22 cellular contexts compared by ENCODE assay signal in the genomic region with DNA sequence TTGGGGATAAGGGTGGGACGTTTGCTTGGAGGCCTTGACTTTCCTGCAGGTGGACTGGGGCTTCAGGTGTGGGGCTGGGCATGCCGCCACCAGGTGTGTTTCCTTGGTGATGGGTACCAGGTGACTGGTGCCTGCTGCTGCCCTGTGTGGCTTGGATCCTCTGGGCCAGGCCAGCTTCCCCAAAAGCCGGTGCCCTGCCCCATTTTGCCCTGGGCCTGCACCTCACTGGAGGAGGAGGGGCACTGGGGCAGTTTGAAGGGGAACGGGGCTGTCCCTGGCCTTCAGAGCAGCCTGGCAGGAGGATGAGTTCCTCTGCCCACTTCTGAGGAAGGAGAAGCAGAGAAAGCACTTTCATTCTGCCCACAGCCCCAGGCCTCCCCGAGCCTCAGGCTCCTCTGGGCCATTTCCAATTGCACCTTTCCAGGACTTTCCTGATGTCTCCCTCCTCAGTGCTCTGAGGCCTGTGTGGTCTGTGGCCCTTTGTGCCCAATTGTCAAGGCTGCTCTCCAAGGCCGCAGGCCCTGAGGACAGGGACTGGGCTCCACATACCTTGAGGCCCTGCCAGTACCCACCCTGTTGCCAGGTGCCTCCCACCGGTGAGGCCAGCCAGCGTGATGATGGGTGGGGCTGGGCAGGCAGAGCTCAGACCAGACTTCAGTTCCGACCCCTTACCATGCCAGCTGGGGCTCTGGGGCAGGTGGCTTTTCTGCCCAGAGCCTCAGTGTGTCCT. TPM values are rescaled to one million over a fixed set of nuclear protein-coding genes. Genes with fewer than 3 reads are reported as not detected.
DNase-seq lines count a peak whose midpoint lies in the region; ATAC-seq and TF ChIP-seq lines count a peak whose summit lies in the region.
"Had no signal": no experiment of that assay in that cellular context is flagged by ENCODE, and none has a peak within 500 bp of the region (broad histone marks: within the 10 kb centered on the region; RNA-seq: fewer than 3 reads in every experiment).

No MANE protein-coding gene starts in this region.

- H3K9ac ChIP-seq in mammary epithelial cell (ENCODE audit: insufficient read depth, low read length) = no peak overlapping the region
- H3K9ac ChIP-seq: BLaER1 had no signal

- no peak for TF ChIP-seq CTCF in breast epithelium (IDR thresholded peaks at IDR 0.05)
- no peak for TF ChIP-seq CTCF in mammary epithelial cell (conservative IDR thresholded peaks at IDR 0.05 in 1 of 2, IDR thresholded peaks at IDR 0.05 in 1 of 2; ENCODE audit: extremely low read depth in 1 of 2, insufficient read depth in 1 of 2, low read depth in 1 of 2, low read length in 2 of 2)
- no peak for TF ChIP-seq CTCF in HL-60 (IDR thresholded peaks at IDR 0.05; ENCODE audit: insufficient read depth, low read length)

- dilution Hi-C loops in mammary epithelial cell (cut with HindIII; ENCODE audit: low sequenced_read_pairs) = no loop called here

- H3K4me1 ChIP-seq in breast epithelium (peaks cover 16 to 36% of the 10 kb centered on the region in 2 donors), mammary epithelial cell (ENCODE audit: insufficient read depth, low read length) (peaks cover 6% of the 10 kb centered on the region)
- H3K4me1 ChIP-seq in naive thymus-derived CD4-positive, alpha-beta T cell (ENCODE audit: control insufficient read depth in 2 of 2, insufficient read depth in 2 of 2, low read length in 2 of 2) = peaks cover 15 to 22% of the 10 kb centered on the region in 2 donors

- WGBS in mammary epithelial cell (ENCODE audit: low coverage, missing lambda C conversion rate) = 27% methylated on average over 6 of the region's 9 CpGs

- no peak overlapping the region for H3K4me3 Mint-ChIP-seq in naive thymus-derived CD4-positive, alpha-beta T cell
- H3K4me3 Mint-ChIP-seq in stimulated activated naive B cell treated with anti-CD40 and anti-IgM and Interleukin-4, amounts not matched to agents 10 μg/mL and 1 μg/mL and 100 μg/mL, for 72 hours = no peak overlapping the region
- H3K4me3 Mint-ChIP-seq: H9, HFFc6 had no signal

- BruUV-seq in mammary epithelial cell (replicated peaks; lab: Mats Ljungman, UMichigan) = no TSS peak

- no peaks in the 10 kb centered on the region for H3K27me3 ChIP-seq in breast epithelium
- H3K27me3 ChIP-seq in mammary epithelial cell (ENCODE audit: insufficient read depth, low read length) = no peaks in the 10 kb centered on the region
- no peaks in the 10 kb centered on the region for H3K27me3 ChIP-seq in HL-60 (ENCODE audit: insufficient read depth, poor library complexity, severe bottlenecking)
- H3K27me3 ChIP-seq in naive thymus-derived CD4-positive, alpha-beta T cell (ENCODE audit: control insufficient read depth in 2 of 2, insufficient read depth in 2 of 2, low read length in 2 of 2) = no peaks in the 10 kb centered on the region

- H3K36me3 ChIP-seq in breast epithelium = no peaks in the 10 kb centered on the region
- no peaks in the 10 kb centered on the region for H3K36me3 ChIP-seq in mammary epithelial cell (ENCODE audit: insufficient read depth, low read length)
- H3K36me3 ChIP-seq in naive thymus-derived CD4-positive, alpha-beta T cell (ENCODE audit: control insufficient read depth in 2 of 3, insufficient read depth in 3 of 3, low read length in 3 of 3) = no peaks in the 10 kb centered on the region
- H3K36me3 ChIP-seq: BLaER1 had no signal

- no peaks in the 10 kb centered on the region for H3K9me3 Mint-ChIP-seq in naive thymus-derived CD4-positive, alpha-beta T cell
- no peaks in the 10 kb centered on the region for H3K9me3 Mint-ChIP-seq in stimulated activated naive B cell treated with anti-CD40 and anti-IgM and Interleukin-4, amounts not matched to agents 10 μg/mL and 1 μg/mL and 100 μg/mL, for 72 hours
- H3K9me3 Mint-ChIP-seq: CD4-positive, alpha-beta memory T cell; H9; HFFc6 had no signal

- ATAC-seq in naive thymus-derived CD4-positive, alpha-beta T cell = peak; percentile 18
- peak in 1 of 2 donors; percentile 12 for ATAC-seq in stimulated activated naive B cell treated with anti-CD40 and anti-IgM and Interleukin-4, amounts not matched to agents 10 μg/mL and 1 μg/mL and 100 μg/mL, for 72 hours (replicated peaks)

- no peaks in the 10 kb centered on the region for H4K20me1 ChIP-seq in mammary epithelial cell (ENCODE audit: insufficient read depth, low read length)
- H4K20me1 ChIP-seq: BLaER1 had no signal

- H3K79me2 ChIP-seq in mammary epithelial cell (ENCODE audit: insufficient read depth, low read length) = no peaks in the 10 kb centered on the region

- POLR2A ChIA-PET in naive thymus-derived CD4-positive, alpha-beta T cell (lab: Charles Lee) = no interaction called here

- no peak for TF ChIP-seq POLR2A in breast epithelium (IDR thresholded peaks at IDR 0.05)

- H3K4me1 Mint-ChIP-seq in naive thymus-derived CD4-positive, alpha-beta T cell = peaks cover 28 to 46% (median 38%) of the 10 kb centered on the region in 7 donors
- peaks cover 9 to 17% of the 10 kb centered on the region in 2 donors for H3K4me1 Mint-ChIP-seq in stimulated activated naive B cell treated with anti-CD40 and anti-IgM and Interleukin-4, amounts not matched to agents 10 μg/mL and 1 μg/mL and 100 μg/mL, for 72 hours

- peak overlapping the region in 1 of 3 donors; percentile 25 for H3K4me3 ChIP-seq in breast epithelium
- no peak overlapping the region for H3K4me3 ChIP-seq in mammary epithelial cell (replicated peaks in 1 of 3; ENCODE audit: insufficient read depth in 1 of 3, low read depth in 2 of 3, low read length in 3 of 3)
- no peak overlapping the region for H3K4me3 ChIP-seq in HL-60 (replicated peaks; ENCODE audit: insufficient read depth, low read length)
- H3K4me3 ChIP-seq in naive thymus-derived CD4-positive, alpha-beta T cell (ENCODE audit: low read length) = no peak overlapping the region
- H3K4me3 ChIP-seq: BLaER1 had no signal

- H3K9me3 ChIP-seq in breast epithelium = no peaks in the 10 kb centered on the region
- H3K9me3 ChIP-seq in mammary epithelial cell (replicated peaks; ENCODE audit: insufficient read depth, low read length) = no peaks in the 10 kb centered on the region
- no peaks in the 10 kb centered on the region for H3K9me3 ChIP-seq in naive thymus-derived CD4-positive, alpha-beta T cell (ENCODE audit: control insufficient read depth in 2 of 3, low read length in 3 of 3)
- H3K9me3 ChIP-seq: BLaER1 had no signal

- DNase-seq in breast epithelium (ENCODE audit: low spot score in 2 of 2) (no peak), mammary epithelial cell (no peak), HL-60 (ENCODE audit: low read depth in 1 of 2, low spot score in 1 of 2) (peak in 1 of 2 experiments; percentile 61), NCI-H1105 (lab: John Stamatoyannopoulos, UW) (no peak), AG08396 (ENCODE audit: low spot score) (no peak), NCI-H2171 (lab: John Stamatoyannopoulos, UW) (no peak)
- no peak for DNase-seq in naive thymus-derived CD4-positive, alpha-beta T cell
- DNase-seq in stimulated activated naive B cell treated with anti-CD40 and anti-IgM and Interleukin-4, amounts not matched to agents 10 μg/mL and 1 μg/mL and 100 μg/mL, for 72 hours = no peak
- DNase-seq: COR-L47, DMS53, H9, HFFc6, NCI-H1048, NCI-H1436 treated with DMSO at 0.1 percent for 48 hours, NCI-H187 treated with DMSO at 0.1 percent for 48 hours, NCI-H446 treated with DMSO at 0.1 percent for 48 hours, NCI-H526, NCI-H82, SHP77 treated with DMSO at 0.1 percent for 48 hours had no signal

- H3K4me2 ChIP-seq in mammary epithelial cell (ENCODE audit: insufficient read depth, low read depth, low read length) = no peak overlapping the region
- H3K4me2 ChIP-seq: BLaER1 had no signal

- no peak overlapping the region for H2AFZ ChIP-seq in mammary epithelial cell (ENCODE audit: low read depth, low read length)

- H3K27ac Mint-ChIP-seq in naive thymus-derived CD4-positive, alpha-beta T cell = no peak overlapping the region
- peak overlapping the region; percentile 20 for H3K27ac Mint-ChIP-seq in stimulated activated naive B cell treated with anti-CD40 and anti-IgM and Interleukin-4, amounts not matched to agents 10 μg/mL and 1 μg/mL and 100 μg/mL, for 72 hours
- H3K27ac Mint-ChIP-seq: H9, HFFc6 had no signal

- intact Hi-C loops in breast epithelium (cut with DNase I; ENCODE audit: low total_unique reads) = no loop called here
- intact Hi-C loops in mammary epithelial cell (cut with micrococcal nuclease) = no loop called here
- intact Hi-C loops in naive thymus-derived CD4-positive, alpha-beta T cell (cut with micrococcal nuclease) = no loop called here

- peak overlapping the region; percentile 73 to 89 for H3K27ac ChIP-seq in breast epithelium
- H3K27ac ChIP-seq in mammary epithelial cell (ENCODE audit: insufficient read depth, low read depth, low read length) = no peak overlapping the region
- peak overlapping the region; percentile 57 for H3K27ac ChIP-seq in HL-60 (replicated peaks)
- no peak overlapping the region for H3K27ac ChIP-seq in naive thymus-derived CD4-positive, alpha-beta T cell (ENCODE audit: low read depth, low read length)
- H3K27ac ChIP-seq: BLaER1, RWPE1 had no signal

- in situ Hi-C loops in mammary epithelial cell (cut with MboI; ENCODE audit: low sequenced_read_pairs in 2 of 2) = no loop called here

- peaks cover 0 to 10% (median 0%) of the 10 kb centered on the region in 5 donors for H3K36me3 Mint-ChIP-seq in naive thymus-derived CD4-positive, alpha-beta T cell
- H3K36me3 Mint-ChIP-seq in stimulated activated naive B cell treated with anti-CD40 and anti-IgM and Interleukin-4, amounts not matched to agents 10 μg/mL and 1 μg/mL and 100 μg/mL, for 72 hours = no peaks in the 10 kb centered on the region
- H3K36me3 Mint-ChIP-seq: CD4-positive, alpha-beta memory T cell had no signal

- CTCF ChIA-PET in mammary epithelial cell (lab: Charles Lee; ENCODE audit: low non-redundant PET) = no interaction called here
- CTCF ChIA-PET in naive thymus-derived CD4-positive, alpha-beta T cell (lab: Charles Lee) = no interaction called here

- H3K27me3 Mint-ChIP-seq in naive thymus-derived CD4-positive, alpha-beta T cell = peaks cover 0 to 17% (median 0%) of the 10 kb centered on the region in 5 donors
- H3K27me3 Mint-ChIP-seq in stimulated activated naive B cell treated with anti-CD40 and anti-IgM and Interleukin-4, amounts not matched to agents 10 μg/mL and 1 μg/mL and 100 μg/mL, for 72 hours = peaks cover 38 to 42% of the 10 kb centered on the region in 2 donors

RNA-seq across cellular contexts. Expression of gene SMARCD3, which starts 25.3 kb away (rescaled TPM):
- 10 to 100 TPM; 21.3 to 69.5 (median 43.5) TPM for total RNA-seq in breast epithelium
- 10 to 100 TPM in 1 of 2 donors, 1 to 10 TPM in 1; 8.4 to 22.0 TPM for total RNA-seq in mammary epithelial cell
- polyA plus RNA-seq in mammary epithelial cell = 3.9 TPM
- polyA minus RNA-seq in mammary epithelial cell = 0.36 TPM
- total RNA-seq in naive thymus-derived CD4-positive, alpha-beta T cell = 10 to 100 TPM in 2 of 5 experiments, 1 to 10 TPM in 3; 3.8 to 45.5 (median 5.1) TPM
- polyA plus RNA-seq in naive thymus-derived CD4-positive, alpha-beta T cell = 1 to 10 TPM; 4.0 to 8.9 TPM

RNA-seq across cellular contexts. Expression of gene CHPF2, which starts 41.5 kb away (rescaled TPM):
- total RNA-seq in breast epithelium (10 to 100 TPM; 24.5 to 40.6 (median 38.3) TPM), mammary epithelial cell (10 to 100 TPM; 44.0 to 56.3 TPM)
- polyA plus RNA-seq in mammary epithelial cell = 29.7 TPM
- 44.2 TPM for polyA minus RNA-seq in mammary epithelial cell
- total RNA-seq in naive thymus-derived CD4-positive, alpha-beta T cell = 10 to 100 TPM; 32.3 to 45.8 (median 42.8) TPM
- polyA plus RNA-seq in naive thymus-derived CD4-positive, alpha-beta T cell = 10 to 100 TPM; 17.4 to 27.3 TPM

RNA-seq across cellular contexts. Expression of gene ABCF2, which starts 46.8 kb away (rescaled TPM):
- total RNA-seq in breast epithelium (10 to 100 TPM; 35.6 to 58.7 (median 42.2) TPM), mammary epithelial cell (10 to 100 TPM; 62.5 to 77.0 TPM)
- polyA plus RNA-seq in mammary epithelial cell = 61.2 TPM
- polyA minus RNA-seq in mammary epithelial cell = 56.1 TPM
- total RNA-seq in naive thymus-derived CD4-positive, alpha-beta T cell = 10 to 100 TPM; 17.2 to 37.8 (median 27.7) TPM
- 10 to 100 TPM; 27.1 to 47.5 TPM for polyA plus RNA-seq in naive thymus-derived CD4-positive, alpha-beta T cell

Comparison
In these comparisons a context has a peak if more than half of its experiments do, and no peak if none do; other contexts are left out.
1. H3K27ac ChIP-seq: peak in breast epithelium (2 of 2) and HL-60 (single experiment); none in mammary epithelial cell (single experiment) and naive thymus-derived CD4-positive, alpha-beta T cell (single experiment).